ENCODE assay signal across 1 cellular context in the genomic region with DNA sequence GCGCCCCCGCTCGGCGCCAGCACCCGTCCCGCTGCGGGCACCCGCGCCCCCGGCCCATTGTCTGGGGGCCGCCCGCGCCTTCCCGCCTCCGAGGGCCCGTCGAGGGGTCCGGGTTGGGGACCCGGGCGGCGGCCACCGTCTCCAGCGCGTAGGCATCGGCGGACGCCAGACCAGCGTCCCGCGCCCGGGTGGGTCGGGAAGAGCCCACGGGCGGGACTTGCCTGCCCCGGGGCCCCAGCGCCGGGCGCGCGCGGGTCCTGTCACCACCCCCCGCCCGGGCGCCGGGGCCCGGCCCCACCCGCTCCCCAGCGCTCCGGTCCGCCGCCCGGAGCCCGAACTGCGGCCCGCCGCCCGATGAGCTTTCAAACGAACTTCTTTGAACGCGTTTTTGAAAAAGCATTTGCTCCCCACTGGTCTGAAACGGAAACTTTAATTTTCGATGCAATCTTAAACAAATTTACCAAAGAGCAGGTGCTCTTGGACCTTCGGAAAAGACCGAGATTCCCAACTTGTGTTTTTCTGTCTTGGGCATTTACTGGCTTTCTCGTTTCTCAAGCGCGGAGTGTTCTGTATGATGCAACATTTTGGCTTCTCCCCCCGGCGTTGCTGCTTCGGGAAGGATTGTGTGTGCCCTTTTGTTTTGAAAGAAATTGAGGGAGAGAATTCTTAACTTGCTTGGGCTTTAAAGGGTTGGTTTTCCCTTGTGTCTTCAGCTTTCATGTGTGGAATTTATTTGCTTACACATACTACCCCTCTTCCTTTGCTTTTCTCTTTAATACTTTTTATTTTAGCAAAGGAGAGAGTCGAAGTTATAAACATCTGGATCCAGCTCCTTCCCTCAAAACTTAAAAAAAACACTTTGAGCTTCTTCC.
A peak's percentile ranks its signal among the peaks of the same experiment; 100 is the strongest.
TF ChIP-seq lines count a peak whose summit lies in the region.

No MANE protein-coding gene starts in this region.

TF ChIP-seq in K562, 482 proteins besides CTCF, POLR2A, EP300 and RAD21 (continued from another document and continues in another):
- TF ChIP-seq MGA (IDR thresholded peaks at IDR 0.05) = no peak
- TF ChIP-seq ZNF586 (CRISPR knock-in tag; conservative IDR thresholded peaks at IDR 0.05) = no peak
- TF ChIP-seq DNMT1 (IDR thresholded peaks at IDR 0.05) = no peak
- TF ChIP-seq PHF20 (IDR thresholded peaks at IDR 0.05; ENCODE audit: partially characterized antibody) = no peak
- TF ChIP-seq, protein P1, sequence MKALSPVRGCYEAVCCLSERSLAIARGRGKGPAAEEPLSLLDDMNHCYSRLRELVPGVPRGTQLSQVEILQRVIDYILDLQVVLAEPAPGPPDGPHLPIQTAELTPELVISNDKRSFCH (CRISPR knock-in tag; IDR thresholded peaks at IDR 0.05) = no peak
- TF ChIP-seq, protein P1 (tag; IDR thresholded peaks at IDR 0.05) = peak; percentile 5; the same call in 1 of the 2 replicates
- TF ChIP-seq ELK3 (CRISPR knock-in tag; IDR thresholded peaks at IDR 0.05) = no peak
- no peak for TF ChIP-seq MTA3 (IDR thresholded peaks at IDR 0.05; ENCODE audit: borderline replicate concordance)
- TF ChIP-seq CC2D1A (IDR thresholded peaks at IDR 0.05) = no peak
- no peak for TF ChIP-seq ZNF717 (CRISPR knock-in tag; IDR thresholded peaks at IDR 0.05)
- TF ChIP-seq CREB1 (IDR thresholded peaks at IDR 0.05) = no peak
- TF ChIP-seq CREB1 (CRISPR knock-in tag; IDR thresholded peaks at IDR 0.05) = no peak
- peak; percentile 18 for TF ChIP-seq PCBP1 (IDR thresholded peaks at IDR 0.05; ENCODE audit: low read depth, low read length, poor library complexity, severe bottlenecking)
- no peak for TF ChIP-seq GMEB1 (CRISPR knock-in tag; IDR thresholded peaks at IDR 0.05)
- no peak for TF ChIP-seq CHCHD3 (CRISPR knock-in tag; IDR thresholded peaks at IDR 0.05)
- TF ChIP-seq ZNF121 (CRISPR knock-in tag; conservative IDR thresholded peaks at IDR 0.05) = no peak
- TF ChIP-seq, protein P2, sequence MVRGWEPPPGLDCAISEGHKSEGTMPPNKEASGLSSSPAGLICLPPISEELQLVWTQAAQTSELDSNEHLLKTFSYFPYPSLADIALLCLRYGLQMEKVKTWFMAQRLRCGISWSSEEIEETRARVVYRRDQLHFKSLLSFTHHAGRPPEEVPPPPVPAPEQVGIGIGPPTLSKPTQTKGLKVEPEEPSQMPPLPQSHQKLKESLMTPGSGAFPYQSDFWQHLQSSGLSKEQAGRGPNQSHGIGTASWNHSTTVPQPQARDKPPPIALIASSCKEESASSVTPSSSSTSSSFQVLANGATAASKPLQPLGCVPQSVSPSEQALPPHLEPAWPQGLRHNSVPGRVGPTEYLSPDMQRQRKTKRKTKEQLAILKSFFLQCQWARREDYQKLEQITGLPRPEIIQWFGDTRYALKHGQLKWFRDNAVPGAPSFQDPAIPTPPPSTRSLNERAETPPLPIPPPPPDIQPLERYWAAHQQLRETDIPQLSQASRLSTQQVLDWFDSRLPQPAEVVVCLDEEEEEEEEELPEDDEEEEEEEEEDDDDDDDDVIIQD (CRISPR knock-in tag; IDR thresholded peaks at IDR 0.05) = no peak
- TF ChIP-seq, protein P3, sequence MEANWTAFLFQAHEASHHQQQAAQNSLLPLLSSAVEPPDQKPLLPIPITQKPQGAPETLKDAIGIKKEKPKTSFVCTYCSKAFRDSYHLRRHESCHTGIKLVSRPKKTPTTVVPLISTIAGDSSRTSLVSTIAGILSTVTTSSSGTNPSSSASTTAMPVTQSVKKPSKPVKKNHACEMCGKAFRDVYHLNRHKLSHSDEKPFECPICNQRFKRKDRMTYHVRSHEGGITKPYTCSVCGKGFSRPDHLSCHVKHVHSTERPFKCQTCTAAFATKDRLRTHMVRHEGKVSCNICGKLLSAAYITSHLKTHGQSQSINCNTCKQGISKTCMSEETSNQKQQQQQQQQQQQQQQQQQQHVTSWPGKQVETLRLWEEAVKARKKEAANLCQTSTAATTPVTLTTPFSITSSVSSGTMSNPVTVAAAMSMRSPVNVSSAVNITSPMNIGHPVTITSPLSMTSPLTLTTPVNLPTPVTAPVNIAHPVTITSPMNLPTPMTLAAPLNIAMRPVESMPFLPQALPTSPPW (CRISPR knock-in tag; IDR thresholded peaks at IDR 0.05) = peak; percentile 57; the same call in 1 of the 2 replicates
- TF ChIP-seq, protein P4, sequence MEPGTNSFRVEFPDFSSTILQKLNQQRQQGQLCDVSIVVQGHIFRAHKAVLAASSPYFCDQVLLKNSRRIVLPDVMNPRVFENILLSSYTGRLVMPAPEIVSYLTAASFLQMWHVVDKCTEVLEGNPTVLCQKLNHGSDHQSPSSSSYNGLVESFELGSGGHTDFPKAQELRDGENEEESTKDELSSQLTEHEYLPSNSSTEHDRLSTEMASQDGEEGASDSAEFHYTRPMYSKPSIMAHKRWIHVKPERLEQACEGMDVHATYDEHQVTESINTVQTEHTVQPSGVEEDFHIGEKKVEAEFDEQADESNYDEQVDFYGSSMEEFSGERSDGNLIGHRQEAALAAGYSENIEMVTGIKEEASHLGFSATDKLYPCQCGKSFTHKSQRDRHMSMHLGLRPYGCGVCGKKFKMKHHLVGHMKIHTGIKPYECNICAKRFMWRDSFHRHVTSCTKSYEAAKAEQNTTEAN (CRISPR knock-in tag; IDR thresholded peaks at IDR 0.05) = no peak
- TF ChIP-seq LCOR (CRISPR knock-in tag; IDR thresholded peaks at IDR 0.05) = no peak
- no peak for TF ChIP-seq RFX1 (IDR thresholded peaks at IDR 0.05)
- TF ChIP-seq, protein P5, sequence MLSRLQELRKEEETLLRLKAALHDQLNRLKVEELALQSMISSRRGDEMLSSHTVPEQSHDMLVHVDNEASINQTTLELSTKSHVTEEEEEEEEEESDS (CRISPR knock-in tag; IDR thresholded peaks at IDR 0.05) = no peak
- no peak for TF ChIP-seq ZNF175 (CRISPR knock-in tag; IDR thresholded peaks at IDR 0.05; ENCODE audit: low read depth)
- TF ChIP-seq, protein P6, sequence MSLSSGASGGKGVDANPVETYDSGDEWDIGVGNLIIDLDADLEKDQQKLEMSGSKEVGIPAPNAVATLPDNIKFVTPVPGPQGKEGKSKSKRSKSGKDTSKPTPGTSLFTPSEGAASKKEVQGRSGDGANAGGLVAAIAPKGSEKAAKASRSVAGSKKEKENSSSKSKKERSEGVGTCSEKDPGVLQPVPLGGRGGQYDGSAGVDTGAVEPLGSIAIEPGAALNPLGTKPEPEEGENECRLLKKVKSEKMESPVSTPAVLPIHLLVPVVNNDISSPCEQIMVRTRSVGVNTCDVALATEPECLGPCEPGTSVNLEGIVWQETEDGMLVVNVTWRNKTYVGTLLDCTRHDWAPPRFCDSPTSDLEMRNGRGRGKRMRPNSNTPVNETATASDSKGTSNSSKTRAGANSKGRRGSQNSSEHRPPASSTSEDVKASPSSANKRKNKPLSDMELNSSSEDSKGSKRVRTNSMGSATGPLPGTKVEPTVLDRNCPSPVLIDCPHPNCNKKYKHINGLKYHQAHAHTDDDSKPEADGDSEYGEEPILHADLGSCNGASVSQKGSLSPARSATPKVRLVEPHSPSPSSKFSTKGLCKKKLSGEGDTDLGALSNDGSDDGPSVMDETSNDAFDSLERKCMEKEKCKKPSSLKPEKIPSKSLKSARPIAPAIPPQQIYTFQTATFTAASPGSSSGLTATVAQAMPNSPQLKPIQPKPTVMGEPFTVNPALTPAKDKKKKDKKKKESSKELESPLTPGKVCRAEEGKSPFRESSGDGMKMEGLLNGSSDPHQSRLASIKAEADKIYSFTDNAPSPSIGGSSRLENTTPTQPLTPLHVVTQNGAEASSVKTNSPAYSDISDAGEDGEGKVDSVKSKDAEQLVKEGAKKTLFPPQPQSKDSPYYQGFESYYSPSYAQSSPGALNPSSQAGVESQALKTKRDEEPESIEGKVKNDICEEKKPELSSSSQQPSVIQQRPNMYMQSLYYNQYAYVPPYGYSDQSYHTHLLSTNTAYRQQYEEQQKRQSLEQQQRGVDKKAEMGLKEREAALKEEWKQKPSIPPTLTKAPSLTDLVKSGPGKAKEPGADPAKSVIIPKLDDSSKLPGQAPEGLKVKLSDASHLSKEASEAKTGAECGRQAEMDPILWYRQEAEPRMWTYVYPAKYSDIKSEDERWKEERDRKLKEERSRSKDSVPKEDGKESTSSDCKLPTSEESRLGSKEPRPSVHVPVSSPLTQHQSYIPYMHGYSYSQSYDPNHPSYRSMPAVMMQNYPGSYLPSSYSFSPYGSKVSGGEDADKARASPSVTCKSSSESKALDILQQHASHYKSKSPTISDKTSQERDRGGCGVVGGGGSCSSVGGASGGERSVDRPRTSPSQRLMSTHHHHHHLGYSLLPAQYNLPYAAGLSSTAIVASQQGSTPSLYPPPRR (CRISPR knock-in tag; IDR thresholded peaks at IDR 0.05; ENCODE audit: borderline replicate concordance) = no peak
